8 cellular contexts compared by ENCODE assay signal in genomic region chr9:42470577-42470976, GRCh38.
A peak's percentile ranks its signal among the peaks of the same experiment; 100 is the strongest.
DNase-seq lines count a peak whose midpoint lies in the region; ATAC-seq, FAIRE-seq and TF ChIP-seq lines count a peak whose summit lies in the region.
"Not testable (repeated sequence)": the region's sequence is repeated elsewhere in the genome, so short reads cannot be mapped to it uniquely, and the experiment has no call there.

No MANE protein-coding gene starts in this region.

- H3K27me3 ChIP-seq in BJ (ENCODE audit: control insufficient read depth, insufficient read depth, low read length); KMS-11 (ENCODE audit: insufficient read depth, low read depth); Panc1 (ENCODE audit: control insufficient read depth, insufficient read depth, low read length); K562 (ENCODE audit: control insufficient read depth in 2 of 2, insufficient read depth in 2 of 2, low read length in 2 of 2); keratinocyte (ENCODE audit: control insufficient read depth, extremely low read depth, insufficient read depth, low read length): not testable (repeated sequence)

- ATAC-seq in Panc1, K562: not testable (repeated sequence)

- CTCF ChIA-PET in BJ (lab: Yijun Ruan, JAX); Panc1 (lab: Charles Lee); K562 (lab: Yijun Ruan, JAX; ENCODE audit: low intra/inter-chr PET ratio): not testable (repeated sequence)

- not testable (repeated sequence) for H3K4me3 ChIP-seq in BJ (ENCODE audit: low read depth, low read length); KMS-11 (IDR thresholded peaks at IDR 0.05; ENCODE audit: insufficient read depth, low read depth, low read length); Panc1 (ENCODE audit: low read depth in 2 of 2, low read length in 2 of 2); K562; fibroblast of mammary gland (ENCODE audit: control insufficient read depth, low read depth, low read length); keratinocyte (ENCODE audit: control insufficient read depth in 2 of 3, extremely low read depth in 1 of 3, insufficient read depth in 2 of 3, low read depth in 1 of 3, low read length in 3 of 3)

- H3K9ac ChIP-seq in KMS-11; K562 (ENCODE audit: insufficient read depth in 1 of 2, low read depth in 2 of 2, low read length in 2 of 2); keratinocyte (ENCODE audit: control insufficient read depth, extremely low read depth, insufficient read depth, low read length): not testable (repeated sequence)

- not testable (repeated sequence) for H3K4me2 ChIP-seq in KMS-11; K562 (ENCODE audit: insufficient read depth, low read length); keratinocyte (ENCODE audit: control insufficient read depth, extremely low read depth, insufficient read depth, low read depth, low read length)

- intact Hi-C loops in Panc1 (cut with micrococcal nuclease; ENCODE audit: unreplicated experiment); K562 (cut with micrococcal nuclease): not testable (repeated sequence)

- H3K9me3 ChIP-seq in Panc1 (ENCODE audit: control insufficient read depth, insufficient read depth, low read depth, low read length); K562 (replicated peaks; ENCODE audit: control insufficient read depth, insufficient read depth, low read depth, low read length); keratinocyte (ENCODE audit: control insufficient read depth, low read depth, low read length): not testable (repeated sequence)

- TF ChIP-seq CTCF in BJ (IDR thresholded peaks at IDR 0.05; ENCODE audit: insufficient read depth, low read depth, low read length) (peak; percentile 50), GM12872 (IDR thresholded peaks at IDR 0.05; ENCODE audit: insufficient read depth, low read depth, low read length) (peak; percentile 59), KMS-11 (conservative IDR thresholded peaks at IDR 0.05; ENCODE audit: low read depth, low read length) (peak; percentile 43; the same call in 1 of the 2 replicates), Panc1 (IDR thresholded peaks at IDR 0.05) (0 out of 2 replicates have a peak, but pooled peaks have one; percentile 6), K562 (IDR thresholded peaks at IDR 0.05 in 2 of 3, conservative IDR thresholded peaks at IDR 0.05 in 1 of 3; ENCODE audit: insufficient read depth in 2 of 3, low read depth in 1 of 3, low read length in 3 of 3) (peak; percentile 52 to 61 (median 56); a peak in 5 of 6 replicates), fibroblast of mammary gland (conservative IDR thresholded peaks at IDR 0.05; ENCODE audit: control insufficient read depth, insufficient read depth, low read depth, low read length) (peak; percentile 37), keratinocyte (optimal IDR thresholded peaks at IDR 0.05 in 1 of 3, IDR thresholded peaks at IDR 0.05 in 1 of 3, conservative IDR thresholded peaks at IDR 0.05 in 1 of 3; ENCODE audit: extremely low read depth in 1 of 3, insufficient read depth in 2 of 3, low read length in 3 of 3) (peak; percentile 38 to 56 (median 55))

- not testable (repeated sequence) for DNase-seq in BJ (ENCODE audit: low read depth); keratinocyte (ENCODE audit: low read depth, low spot score)
- DNase-seq in Panc1 (ENCODE audit: low read depth, low spot score) (peak; percentile 4), K562 (ENCODE audit: extremely low read depth in 1 of 4, low spot score in 3 of 4) (peak in 3 of 4 experiments; percentile 3 to 7 (median 5)), fibroblast of mammary gland (ENCODE audit: low read depth) (peak; percentile 19), renal cortical epithelial cell (ENCODE audit: low read depth) (peak; percentile 14)

- not testable (repeated sequence) for BruUV-seq in Panc1 (replicated peaks; lab: Mats Ljungman, UMichigan); K562 (replicated peaks; lab: Mats Ljungman, UMichigan)

- H2AFZ ChIP-seq in KMS-11 (ENCODE audit: low read depth); K562 (ENCODE audit: low read depth, low read length); keratinocyte (ENCODE audit: control insufficient read depth, low read length): not testable (repeated sequence)

- WGBS in K562 (ENCODE audit: insufficient coverage, low coverage, missing lambda C conversion rate) = 0% methylated on average over 3 of the region's 3 CpGs

- not testable (repeated sequence) for H4K20me1 ChIP-seq in KMS-11 (ENCODE audit: insufficient read depth); K562 (replicated peaks; ENCODE audit: control insufficient read depth, insufficient read depth, low read length); keratinocyte (ENCODE audit: control insufficient read depth, extremely low read depth, insufficient read depth, low read length)

- not testable (repeated sequence) for TF ChIP-seq RAD21 in K562 (CRISPR knock-in tag; conservative IDR thresholded peaks at IDR 0.05 in 1 of 2, IDR thresholded peaks at IDR 0.05 in 1 of 2)

- H3K27ac ChIP-seq in KMS-11; Panc1 (ENCODE audit: low read length); K562 (ENCODE audit: extremely low read depth, low read depth, low read length); keratinocyte (ENCODE audit: control insufficient read depth, insufficient read depth, low read length): not testable (repeated sequence)

- TF ChIP-seq EP300 in K562 (IDR thresholded peaks at IDR 0.05; ENCODE audit: low read length) = not testable (repeated sequence)

- peak; percentile 52 for FAIRE-seq in K562 (lab: Jason Lieb, UNC)
- FAIRE-seq in keratinocyte (lab: Jason Lieb, UNC) = not testable (repeated sequence)

- not testable (repeated sequence) for H3K9me1 ChIP-seq in K562 (ENCODE audit: control insufficient read depth, insufficient read depth, low read length); keratinocyte (ENCODE audit: control insufficient read depth, extremely low read depth, insufficient read depth, low read length)

- TF ChIP-seq POLR2A in K562 (conservative IDR thresholded peaks at IDR 0.05) = not testable (repeated sequence)

- H3K36me3 ChIP-seq in BJ (ENCODE audit: control insufficient read depth, insufficient read depth, low read length); KMS-11 (ENCODE audit: insufficient read depth); Panc1 (ENCODE audit: control insufficient read depth, insufficient read depth, low read length); K562 (ENCODE audit: control insufficient read depth, insufficient read depth, low read length); keratinocyte (ENCODE audit: control insufficient read depth in 2 of 2, extremely low read depth in 1 of 2, insufficient read depth in 2 of 2, low read length in 2 of 2): not testable (repeated sequence)

- H3K79me2 ChIP-seq in KMS-11 (ENCODE audit: insufficient read depth, low read depth); K562 (ENCODE audit: control insufficient read depth, insufficient read depth, low read length); keratinocyte (ENCODE audit: control insufficient read depth, insufficient read depth, low read length): not testable (repeated sequence)

- H3K4me1 ChIP-seq in KMS-11 (ENCODE audit: low read depth, poor library complexity, severe bottlenecking); Panc1 (ENCODE audit: control insufficient read depth, insufficient read depth, low read length); K562 (replicated peaks in 1 of 2; ENCODE audit: control insufficient read depth in 2 of 2, insufficient read depth in 2 of 2, low read length in 2 of 2); keratinocyte (ENCODE audit: control insufficient read depth, extremely low read depth, insufficient read depth, low read length): not testable (repeated sequence)

- POLR2A ChIA-PET in BJ (lab: Charles Lee); Panc1 (lab: Charles Lee); K562 (lab: Yijun Ruan, JAX): not testable (repeated sequence)

- dilution Hi-C loops in keratinocyte (cut with MboI; ENCODE audit: extremely low pct_ligation_motif_present, low sequenced_read_pairs) = not testable (repeated sequence)

- in situ Hi-C loops in Panc1 (cut with HindIII; ENCODE audit: low pct_unique_long_range_greater_than_20kb, low sequenced_read_pairs); K562 (cut with MboI): not testable (repeated sequence)

TF ChIP-seq in K562, 482 proteins besides CTCF, POLR2A, EP300 and RAD21:
- TF ChIP-seq SMC3 (conservative IDR thresholded peaks at IDR 0.05; ENCODE audit: insufficient read depth, low read depth, low read length) (peak; percentile 62), CEBPG (tag; conservative IDR thresholded peaks at IDR 0.05 in 1 of 2, IDR thresholded peaks at IDR 0.05 in 1 of 2) (0 out of 4 replicates have a peak, but pooled peaks of 1 of the 2 experiments have one; percentile 26)
- not testable (repeated sequence) for TF ChIP-seq CEBPG (CRISPR knock-in tag; IDR thresholded peaks at IDR 0.05)
TF ChIP-seq in K562: peak in this region for 2; not testable (repeated sequence) for 480.

Comparison
In these comparisons a context has a peak if more than half of its experiments do, and no peak if none do; other contexts are left out.
1. CTCF ChIP-seq: peak in every context shown above with its lines; median percentile 59 in GM12872; 56 in K562; 55 in keratinocyte; 50 in BJ; 43 in KMS-11; 37 in fibroblast of mammary gland; 6 in Panc1.